Comparison of ENCODE assay signal across 8 cellular contexts in genomic region chr6:36442083-36442670, GRCh38. TPM values are rescaled to one million over a fixed set of nuclear protein-coding genes. Genes with fewer than 3 reads are reported as not detected.
DNase-seq lines count a peak whose midpoint lies in the region; TF ChIP-seq lines count a peak whose summit lies in the region.

No MANE protein-coding gene starts in this region.

- no peaks in the 10 kb centered on the region for H3K9me3 ChIP-seq in iPS DF 6.9 (ENCODE audit: control insufficient read depth, insufficient read depth, low read length)
- no peaks in the 10 kb centered on the region for H3K9me3 ChIP-seq in spleen

- peak overlapping the region; percentile 97 for H3K27ac Mint-ChIP-seq in activated CD4-positive, alpha-beta memory T cell treated with anti-CD3 and anti-CD28 coated beads, Interleukin-2, amount 10 ng/mL, durations not matched to agents 7 days and 5 days

- CTCF ChIA-PET in HEK293T (lab: Yijun Ruan, JAX), result no interaction called here
- CTCF ChIA-PET in activated CD4-positive, alpha-beta memory T cell treated with anti-CD3 and anti-CD28 coated beads, Interleukin-2, amount 10 ng/mL, durations not matched to agents 7 days and 5 days (lab: Charles Lee), result interaction anchor here (1.0 to 1.6 kb wide), 3 partner anchors 13 to 137 kb away, joined by 5 to 9 read pairs (median 7); no protein-coding TSS in a partner anchor

- H3K27me3 ChIP-seq in iPS DF 6.9 (ENCODE audit: control insufficient read depth, insufficient read depth, low read length) (no peaks in the 10 kb centered on the region), spleen (replicated peaks in 1 of 7) (no peaks in the 10 kb centered on the region)

- H3K36me3 ChIP-seq in iPS DF 6.9 (ENCODE audit: control insufficient read depth, insufficient read depth, low read length), result no peaks in the 10 kb centered on the region; the same call in 1 of the 2 replicates
- H3K36me3 ChIP-seq in spleen, result no peaks in the 10 kb centered on the region

- peaks cover 39% of the 10 kb centered on the region for H3K4me1 Mint-ChIP-seq in activated CD4-positive, alpha-beta memory T cell treated with anti-CD3 and anti-CD28 coated beads, Interleukin-2, amount 10 ng/mL, durations not matched to agents 7 days and 5 days

- TF ChIP-seq CTCF in spleen (IDR thresholded peaks at IDR 0.05 in 8 of 11, conservative IDR thresholded peaks at IDR 0.05 in 3 of 11), result no peak

- intact Hi-C loops in spleen (cut with DNase I; ENCODE audit: low total_unique reads), result no loop called here

- peak overlapping the region; percentile 86; the same call in 1 of the 2 replicates for H3K4me3 ChIP-seq in iPS DF 6.9 (ENCODE audit: low read length)
- H3K4me3 ChIP-seq in spleen, result peak overlapping the region; percentile 70 to 96 (median 86)

- POLR2A ChIA-PET in HEK293T (lab: Yijun Ruan, JAX), result interaction anchor here (1.7 kb wide), 1 partner anchor 19 kb away, joined by 29 read pairs; no protein-coding TSS in a partner anchor
- POLR2A ChIA-PET in activated CD4-positive, alpha-beta memory T cell treated with anti-CD3 and anti-CD28 coated beads, Interleukin-2, amount 10 ng/mL, durations not matched to agents 7 days and 5 days (lab: Charles Lee), result interaction anchor here (1.2 to 2.0 kb wide), 5 partner anchors 19 to 157 kb away, joined by 4 to 12 read pairs (median 7); no protein-coding TSS in a partner anchor

- peaks cover 16% of the 10 kb centered on the region for H3K36me3 Mint-ChIP-seq in activated CD4-positive, alpha-beta memory T cell treated with anti-CD3 and anti-CD28 coated beads, Interleukin-2, amount 10 ng/mL, durations not matched to agents 7 days and 5 days (ENCODE audit: low read depth)

- DNase-seq in HEK293T (ENCODE audit: extremely low spot score), result no peak
- no peak for DNase-seq in activated CD4-positive, alpha-beta memory T cell treated with anti-CD3 and anti-CD28 coated beads, Interleukin-2, amount 10 ng/mL, durations not matched to agents 7 days and 5 days
- no peak for DNase-seq in iPS DF 6.9 (ENCODE audit: low read depth, low spot score)
- no peak for DNase-seq in spleen
- DNase-seq in stimulated activated CD4-positive, alpha-beta T cell treated with anti-CD3 and anti-CD28 coated beads, Interleukin-4, amount 100 ng/mL, for 24 hours, result no peak
- DNase-seq in cortex of kidney (lab: John Stamatoyannopoulos, UW), result no peak
- no peak for DNase-seq in NCI-H2029 (lab: John Stamatoyannopoulos, UW)
- no peak for DNase-seq in NCI-H2107 (lab: John Stamatoyannopoulos, UW)

- no peaks in the 10 kb centered on the region for H3K9me3 Mint-ChIP-seq in activated CD4-positive, alpha-beta memory T cell treated with anti-CD3 and anti-CD28 coated beads, Interleukin-2, amount 10 ng/mL, durations not matched to agents 7 days and 5 days

- TF ChIP-seq POLR2A in spleen (IDR thresholded peaks at IDR 0.05), result no peak

- WGBS in iPS DF 6.9 (ENCODE audit: insufficient coverage, insufficient read length), result no CpG with 5 or more reads among the region's 12 CpGs
- 45 to 53% (median 50%) methylated on average over 12 of the region's 12 CpGs for whole genome bisulfite sequencing in spleen, 5 donors

- no peaks in the 10 kb centered on the region for H3K27me3 Mint-ChIP-seq in activated CD4-positive, alpha-beta memory T cell treated with anti-CD3 and anti-CD28 coated beads, Interleukin-2, amount 10 ng/mL, durations not matched to agents 7 days and 5 days

- H3K27ac ChIP-seq in iPS DF 6.9 (ENCODE audit: low read length), result no peak overlapping the region
- peak overlapping the region; percentile 88 to 98 (median 98) for H3K27ac ChIP-seq in spleen

- H3K4me1 ChIP-seq in iPS DF 6.9 (ENCODE audit: control insufficient read depth, insufficient read depth, low read length), result no peaks in the 10 kb centered on the region
- peaks cover 35 to 64% (median 45%) of the 10 kb centered on the region in 6 donors for H3K4me1 ChIP-seq in spleen

- H3K4me3 Mint-ChIP-seq in activated CD4-positive, alpha-beta memory T cell treated with anti-CD3 and anti-CD28 coated beads, Interleukin-2, amount 10 ng/mL, durations not matched to agents 7 days and 5 days, result peak overlapping the region; percentile 97

TF ChIP-seq in HEK293T, 16 proteins besides CTCF, POLR2A, EP300 and RAD21:
- TF ChIP-seq TARDBP (IDR thresholded peaks at IDR 0.05) (no peak), L3MBTL2 (conservative IDR thresholded peaks at IDR 0.05) (0 out of 2 replicates have a peak, but pooled peaks have one; percentile 7)

RNA-seq across cellular contexts. Expression of gene PXT1, which starts 0.5 kb away (rescaled TPM):
- under 1 TPM in 1 of 2 experiments, not detected in 1; 0.35 TPM for total RNA-seq in activated CD4-positive, alpha-beta memory T cell treated with anti-CD3 and anti-CD28 coated beads, Interleukin-2, amount 10 ng/mL, durations not matched to agents 7 days and 5 days
- total RNA-seq in spleen, result under 1 TPM in 1 of 7 donors, not detected in 6; 0.49 TPM
- polyA plus RNA-seq in spleen, result not detected

RNA-seq across cellular contexts. Expression of gene KCTD20, which starts 0.6 kb away (rescaled TPM):
- total RNA-seq in activated CD4-positive, alpha-beta memory T cell treated with anti-CD3 and anti-CD28 coated beads, Interleukin-2, amount 10 ng/mL, durations not matched to agents 7 days and 5 days, result 10 to 100 TPM; 60.7 to 63.6 TPM
- 10 to 100 TPM; 45.5 to 65.9 (median 61.9) TPM for total RNA-seq in spleen
- polyA plus RNA-seq in spleen, result 10 to 100 TPM; 12.8 to 26.6 (median 14.5) TPM

RNA-seq across cellular contexts. Expression of gene ETV7, which starts 54.7 kb away (rescaled TPM):
- total RNA-seq in activated CD4-positive, alpha-beta memory T cell treated with anti-CD3 and anti-CD28 coated beads, Interleukin-2, amount 10 ng/mL, durations not matched to agents 7 days and 5 days, result 10 to 100 TPM; 20.7 to 21.9 TPM
- 1 to 10 TPM in 6 of 7 donors, under 1 TPM in 1; 0.51 to 3.2 (median 1.9) TPM for total RNA-seq in spleen
- polyA plus RNA-seq in spleen, result 1 to 10 TPM; 1.6 to 4.5 (median 2.1) TPM

Comparison
In these comparisons a context has a peak if more than half of its experiments do, and no peak if none do; other contexts are left out.
1. RNA of gene ETV7, which starts 54.7 kb away (total RNA-seq): 20.7 to 21.9 TPM in activated CD4-positive, alpha-beta memory T cell treated with anti-CD3 and anti-CD28 coated beads, Interleukin-2, amount 10 ng/mL, durations not matched to agents 7 days and 5 days; 0.51 to 3.2 TPM in spleen; every median in the first group is over 4 times any median in the second.